ENCODE assay signal across 1 cellular context in the genomic region with DNA sequence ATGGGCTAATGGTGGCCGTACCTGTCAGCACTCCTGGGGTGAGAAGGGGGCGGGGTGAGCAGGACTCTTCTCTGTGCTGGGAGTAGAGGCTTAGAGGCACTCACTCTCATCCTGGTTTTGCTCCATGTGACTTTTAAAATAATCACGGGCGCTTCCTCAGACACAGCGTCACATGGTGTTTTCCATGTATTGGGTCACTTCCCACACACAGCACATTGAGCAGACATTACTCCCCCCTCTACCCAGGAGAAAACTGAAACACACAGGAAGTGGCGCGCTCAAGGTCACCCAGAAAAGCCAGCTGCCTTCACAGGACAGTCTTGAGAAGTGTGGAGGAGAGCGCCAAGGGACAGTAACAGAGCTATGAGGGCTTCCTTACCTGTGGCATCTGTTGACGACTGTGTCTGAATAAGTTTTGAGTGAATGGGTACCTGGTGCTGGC.
TF ChIP-seq lines count a peak whose summit lies in the region.

No MANE protein-coding gene starts in this region.

TF ChIP-seq in HepG2, 621 proteins besides CTCF, POLR2A, EP300 and RAD21 (continued from another document and continues in another):
- TF ChIP-seq ZNF317 (CRISPR knock-in tag; IDR thresholded peaks at IDR 0.05) (0 out of 2 replicates have a peak, but pooled peaks have one; percentile 26), ZNF879 (CRISPR knock-in tag; IDR thresholded peaks at IDR 0.05) (no peak), ZFAT (CRISPR knock-in tag; conservative IDR thresholded peaks at IDR 0.05) (no peak), STAG1 (CRISPR knock-in tag; IDR thresholded peaks at IDR 0.05) (no peak), ZNF546 (CRISPR knock-in tag; conservative IDR thresholded peaks at IDR 0.05) (no peak), THAP11 (CRISPR knock-in tag; IDR thresholded peaks at IDR 0.05) (peak; percentile 27; the same call in 1 of the 2 replicates), ZMYM3 (CRISPR knock-in tag; IDR thresholded peaks at IDR 0.05) (no peak), HIVEP1 (CRISPR knock-in tag; IDR thresholded peaks at IDR 0.05) (no peak), HOXA3 (CRISPR knock-in tag; IDR thresholded peaks at IDR 0.05) (peak; percentile 67), ZBTB20 (CRISPR knock-in tag; IDR thresholded peaks at IDR 0.05; ENCODE audit: borderline replicate concordance, low read depth) (no peak), ZNF839 (CRISPR knock-in tag; IDR thresholded peaks at IDR 0.05; ENCODE audit: borderline replicate concordance) (no peak), FIP1L1 (IDR thresholded peaks at IDR 0.05; ENCODE audit: borderline replicate concordance, insufficient read depth, low read depth, low read length) (no peak), SRF (IDR thresholded peaks at IDR 0.05; ENCODE audit: low read depth, low read length) (no peak), TBP (CRISPR knock-in tag; IDR thresholded peaks at IDR 0.05) (no peak), RELA (CRISPR knock-in tag; IDR thresholded peaks at IDR 0.05) (no peak), WIZ (CRISPR knock-in tag; IDR thresholded peaks at IDR 0.05) (no peak), NFE2L1 (CRISPR knock-in tag; IDR thresholded peaks at IDR 0.05; ENCODE audit: borderline replicate concordance) (no peak), ZBTB42 (CRISPR knock-in tag; IDR thresholded peaks at IDR 0.05) (no peak), YEATS2 (CRISPR knock-in tag; IDR thresholded peaks at IDR 0.05; ENCODE audit: borderline replicate concordance) (no peak), RFX3 (CRISPR knock-in tag; IDR thresholded peaks at IDR 0.05) (no peak), FOXK2 (IDR thresholded peaks at IDR 0.05) (no peak), ZSCAN31 (CRISPR knock-in tag; IDR thresholded peaks at IDR 0.05; ENCODE audit: low read depth) (no peak), ZNF124 (CRISPR knock-in tag; IDR thresholded peaks at IDR 0.05) (no peak), ZFY (CRISPR knock-in tag; IDR thresholded peaks at IDR 0.05) (no peak), DPF2 (CRISPR knock-in tag; IDR thresholded peaks at IDR 0.05; ENCODE audit: borderline replicate concordance, low read depth) (no peak), ATAD3A (CRISPR knock-in tag; IDR thresholded peaks at IDR 0.05) (no peak), SETDB1 (CRISPR knock-in tag; IDR thresholded peaks at IDR 0.05; ENCODE audit: borderline replicate concordance) (no peak), ATF1 (CRISPR knock-in tag; IDR thresholded peaks at IDR 0.05) (no peak; the same call in 1 of the 2 replicates)
- TF ChIP-seq, protein P1, sequence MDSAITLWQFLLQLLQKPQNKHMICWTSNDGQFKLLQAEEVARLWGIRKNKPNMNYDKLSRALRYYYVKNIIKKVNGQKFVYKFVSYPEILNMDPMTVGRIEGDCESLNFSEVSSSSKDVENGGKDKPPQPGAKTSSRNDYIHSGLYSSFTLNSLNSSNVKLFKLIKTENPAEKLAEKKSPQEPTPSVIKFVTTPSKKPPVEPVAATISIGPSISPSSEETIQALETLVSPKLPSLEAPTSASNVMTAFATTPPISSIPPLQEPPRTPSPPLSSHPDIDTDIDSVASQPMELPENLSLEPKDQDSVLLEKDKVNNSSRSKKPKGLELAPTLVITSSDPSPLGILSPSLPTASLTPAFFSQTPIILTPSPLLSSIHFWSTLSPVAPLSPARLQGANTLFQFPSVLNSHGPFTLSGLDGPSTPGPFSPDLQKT (CRISPR knock-in tag; IDR thresholded peaks at IDR 0.05; ENCODE audit: borderline replicate concordance): no peak
- TF ChIP-seq, protein P2, sequence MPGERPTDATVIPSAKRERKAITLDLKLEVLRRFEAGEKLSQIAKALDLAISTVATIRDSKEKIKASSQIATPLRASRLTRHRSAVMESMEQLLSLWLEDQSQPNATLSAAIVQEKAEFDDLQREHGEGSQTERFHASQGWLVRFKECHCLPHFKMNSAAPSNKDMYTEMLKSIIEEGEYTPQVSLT (CRISPR knock-in tag; IDR thresholded peaks at IDR 0.05; ENCODE audit: borderline replicate concordance, low read depth): no peak
- TF ChIP-seq, protein P3, sequence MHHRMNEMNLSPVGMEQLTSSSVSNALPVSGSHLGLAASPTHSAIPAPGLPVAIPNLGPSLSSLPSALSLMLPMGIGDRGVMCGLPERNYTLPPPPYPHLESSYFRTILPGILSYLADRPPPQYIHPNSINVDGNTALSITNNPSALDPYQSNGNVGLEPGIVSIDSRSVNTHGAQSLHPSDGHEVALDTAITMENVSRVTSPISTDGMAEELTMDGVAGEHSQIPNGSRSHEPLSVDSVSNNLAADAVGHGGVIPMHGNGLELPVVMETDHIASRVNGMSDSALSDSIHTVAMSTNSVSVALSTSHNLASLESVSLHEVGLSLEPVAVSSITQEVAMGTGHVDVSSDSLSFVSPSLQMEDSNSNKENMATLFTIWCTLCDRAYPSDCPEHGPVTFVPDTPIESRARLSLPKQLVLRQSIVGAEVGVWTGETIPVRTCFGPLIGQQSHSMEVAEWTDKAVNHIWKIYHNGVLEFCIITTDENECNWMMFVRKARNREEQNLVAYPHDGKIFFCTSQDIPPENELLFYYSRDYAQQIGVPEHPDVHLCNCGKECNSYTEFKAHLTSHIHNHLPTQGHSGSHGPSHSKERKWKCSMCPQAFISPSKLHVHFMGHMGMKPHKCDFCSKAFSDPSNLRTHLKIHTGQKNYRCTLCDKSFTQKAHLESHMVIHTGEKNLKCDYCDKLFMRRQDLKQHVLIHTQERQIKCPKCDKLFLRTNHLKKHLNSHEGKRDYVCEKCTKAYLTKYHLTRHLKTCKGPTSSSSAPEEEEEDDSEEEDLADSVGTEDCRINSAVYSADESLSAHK (CRISPR knock-in tag; IDR thresholded peaks at IDR 0.05; ENCODE audit: borderline replicate concordance): no peak
- TF ChIP-seq, protein P4, sequence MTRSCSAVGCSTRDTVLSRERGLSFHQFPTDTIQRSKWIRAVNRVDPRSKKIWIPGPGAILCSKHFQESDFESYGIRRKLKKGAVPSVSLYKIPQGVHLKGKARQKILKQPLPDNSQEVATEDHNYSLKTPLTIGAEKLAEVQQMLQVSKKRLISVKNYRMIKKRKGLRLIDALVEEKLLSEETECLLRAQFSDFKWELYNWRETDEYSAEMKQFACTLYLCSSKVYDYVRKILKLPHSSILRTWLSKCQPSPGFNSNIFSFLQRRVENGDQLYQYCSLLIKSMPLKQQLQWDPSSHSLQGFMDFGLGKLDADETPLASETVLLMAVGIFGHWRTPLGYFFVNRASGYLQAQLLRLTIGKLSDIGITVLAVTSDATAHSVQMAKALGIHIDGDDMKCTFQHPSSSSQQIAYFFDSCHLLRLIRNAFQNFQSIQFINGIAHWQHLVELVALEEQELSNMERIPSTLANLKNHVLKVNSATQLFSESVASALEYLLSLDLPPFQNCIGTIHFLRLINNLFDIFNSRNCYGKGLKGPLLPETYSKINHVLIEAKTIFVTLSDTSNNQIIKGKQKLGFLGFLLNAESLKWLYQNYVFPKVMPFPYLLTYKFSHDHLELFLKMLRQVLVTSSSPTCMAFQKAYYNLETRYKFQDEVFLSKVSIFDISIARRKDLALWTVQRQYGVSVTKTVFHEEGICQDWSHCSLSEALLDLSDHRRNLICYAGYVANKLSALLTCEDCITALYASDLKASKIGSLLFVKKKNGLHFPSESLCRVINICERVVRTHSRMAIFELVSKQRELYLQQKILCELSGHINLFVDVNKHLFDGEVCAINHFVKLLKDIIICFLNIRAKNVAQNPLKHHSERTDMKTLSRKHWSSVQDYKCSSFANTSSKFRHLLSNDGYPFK (CRISPR knock-in tag; IDR thresholded peaks at IDR 0.05; ENCODE audit: borderline replicate concordance): 0 out of 2 replicates have a peak, but pooled peaks have one; percentile 24
- TF ChIP-seq, protein P5, sequence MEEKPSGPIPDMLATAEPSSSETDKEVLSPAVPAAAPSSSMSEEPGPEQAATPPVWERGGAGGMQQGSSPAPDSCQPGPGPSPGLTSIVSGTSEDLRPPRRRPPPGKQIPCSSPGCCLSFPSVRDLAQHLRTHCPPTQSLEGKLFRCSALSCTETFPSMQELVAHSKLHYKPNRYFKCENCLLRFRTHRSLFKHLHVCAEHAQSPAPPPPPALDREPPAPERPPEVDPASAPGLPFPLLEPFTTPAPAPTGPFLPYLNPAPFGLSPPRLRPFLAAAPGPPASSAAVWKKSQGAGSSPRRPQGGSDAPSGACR (CRISPR knock-in tag; IDR thresholded peaks at IDR 0.05): no peak
- TF ChIP-seq, protein P6, sequence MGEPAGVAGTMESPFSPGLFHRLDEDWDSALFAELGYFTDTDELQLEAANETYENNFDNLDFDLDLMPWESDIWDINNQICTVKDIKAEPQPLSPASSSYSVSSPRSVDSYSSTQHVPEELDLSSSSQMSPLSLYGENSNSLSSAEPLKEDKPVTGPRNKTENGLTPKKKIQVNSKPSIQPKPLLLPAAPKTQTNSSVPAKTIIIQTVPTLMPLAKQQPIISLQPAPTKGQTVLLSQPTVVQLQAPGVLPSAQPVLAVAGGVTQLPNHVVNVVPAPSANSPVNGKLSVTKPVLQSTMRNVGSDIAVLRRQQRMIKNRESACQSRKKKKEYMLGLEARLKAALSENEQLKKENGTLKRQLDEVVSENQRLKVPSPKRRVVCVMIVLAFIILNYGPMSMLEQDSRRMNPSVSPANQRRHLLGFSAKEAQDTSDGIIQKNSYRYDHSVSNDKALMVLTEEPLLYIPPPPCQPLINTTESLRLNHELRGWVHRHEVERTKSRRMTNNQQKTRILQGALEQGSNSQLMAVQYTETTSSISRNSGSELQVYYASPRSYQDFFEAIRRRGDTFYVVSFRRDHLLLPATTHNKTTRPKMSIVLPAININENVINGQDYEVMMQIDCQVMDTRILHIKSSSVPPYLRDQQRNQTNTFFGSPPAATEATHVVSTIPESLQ (CRISPR knock-in tag; conservative IDR thresholded peaks at IDR 0.05): no peak
- TF ChIP-seq, protein P7, sequence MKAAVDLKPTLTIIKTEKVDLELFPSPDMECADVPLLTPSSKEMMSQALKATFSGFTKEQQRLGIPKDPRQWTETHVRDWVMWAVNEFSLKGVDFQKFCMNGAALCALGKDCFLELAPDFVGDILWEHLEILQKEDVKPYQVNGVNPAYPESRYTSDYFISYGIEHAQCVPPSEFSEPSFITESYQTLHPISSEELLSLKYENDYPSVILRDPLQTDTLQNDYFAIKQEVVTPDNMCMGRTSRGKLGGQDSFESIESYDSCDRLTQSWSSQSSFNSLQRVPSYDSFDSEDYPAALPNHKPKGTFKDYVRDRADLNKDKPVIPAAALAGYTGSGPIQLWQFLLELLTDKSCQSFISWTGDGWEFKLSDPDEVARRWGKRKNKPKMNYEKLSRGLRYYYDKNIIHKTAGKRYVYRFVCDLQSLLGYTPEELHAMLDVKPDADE (CRISPR knock-in tag; IDR thresholded peaks at IDR 0.05): no peak
- TF ChIP-seq, protein P8, sequence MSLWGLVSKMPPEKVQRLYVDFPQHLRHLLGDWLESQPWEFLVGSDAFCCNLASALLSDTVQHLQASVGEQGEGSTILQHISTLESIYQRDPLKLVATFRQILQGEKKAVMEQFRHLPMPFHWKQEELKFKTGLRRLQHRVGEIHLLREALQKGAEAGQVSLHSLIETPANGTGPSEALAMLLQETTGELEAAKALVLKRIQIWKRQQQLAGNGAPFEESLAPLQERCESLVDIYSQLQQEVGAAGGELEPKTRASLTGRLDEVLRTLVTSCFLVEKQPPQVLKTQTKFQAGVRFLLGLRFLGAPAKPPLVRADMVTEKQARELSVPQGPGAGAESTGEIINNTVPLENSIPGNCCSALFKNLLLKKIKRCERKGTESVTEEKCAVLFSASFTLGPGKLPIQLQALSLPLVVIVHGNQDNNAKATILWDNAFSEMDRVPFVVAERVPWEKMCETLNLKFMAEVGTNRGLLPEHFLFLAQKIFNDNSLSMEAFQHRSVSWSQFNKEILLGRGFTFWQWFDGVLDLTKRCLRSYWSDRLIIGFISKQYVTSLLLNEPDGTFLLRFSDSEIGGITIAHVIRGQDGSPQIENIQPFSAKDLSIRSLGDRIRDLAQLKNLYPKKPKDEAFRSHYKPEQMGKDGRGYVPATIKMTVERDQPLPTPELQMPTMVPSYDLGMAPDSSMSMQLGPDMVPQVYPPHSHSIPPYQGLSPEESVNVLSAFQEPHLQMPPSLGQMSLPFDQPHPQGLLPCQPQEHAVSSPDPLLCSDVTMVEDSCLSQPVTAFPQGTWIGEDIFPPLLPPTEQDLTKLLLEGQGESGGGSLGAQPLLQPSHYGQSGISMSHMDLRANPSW (CRISPR knock-in tag; IDR thresholded peaks at IDR 0.05; ENCODE audit: borderline replicate concordance): no peak
- TF ChIP-seq, protein P9, sequence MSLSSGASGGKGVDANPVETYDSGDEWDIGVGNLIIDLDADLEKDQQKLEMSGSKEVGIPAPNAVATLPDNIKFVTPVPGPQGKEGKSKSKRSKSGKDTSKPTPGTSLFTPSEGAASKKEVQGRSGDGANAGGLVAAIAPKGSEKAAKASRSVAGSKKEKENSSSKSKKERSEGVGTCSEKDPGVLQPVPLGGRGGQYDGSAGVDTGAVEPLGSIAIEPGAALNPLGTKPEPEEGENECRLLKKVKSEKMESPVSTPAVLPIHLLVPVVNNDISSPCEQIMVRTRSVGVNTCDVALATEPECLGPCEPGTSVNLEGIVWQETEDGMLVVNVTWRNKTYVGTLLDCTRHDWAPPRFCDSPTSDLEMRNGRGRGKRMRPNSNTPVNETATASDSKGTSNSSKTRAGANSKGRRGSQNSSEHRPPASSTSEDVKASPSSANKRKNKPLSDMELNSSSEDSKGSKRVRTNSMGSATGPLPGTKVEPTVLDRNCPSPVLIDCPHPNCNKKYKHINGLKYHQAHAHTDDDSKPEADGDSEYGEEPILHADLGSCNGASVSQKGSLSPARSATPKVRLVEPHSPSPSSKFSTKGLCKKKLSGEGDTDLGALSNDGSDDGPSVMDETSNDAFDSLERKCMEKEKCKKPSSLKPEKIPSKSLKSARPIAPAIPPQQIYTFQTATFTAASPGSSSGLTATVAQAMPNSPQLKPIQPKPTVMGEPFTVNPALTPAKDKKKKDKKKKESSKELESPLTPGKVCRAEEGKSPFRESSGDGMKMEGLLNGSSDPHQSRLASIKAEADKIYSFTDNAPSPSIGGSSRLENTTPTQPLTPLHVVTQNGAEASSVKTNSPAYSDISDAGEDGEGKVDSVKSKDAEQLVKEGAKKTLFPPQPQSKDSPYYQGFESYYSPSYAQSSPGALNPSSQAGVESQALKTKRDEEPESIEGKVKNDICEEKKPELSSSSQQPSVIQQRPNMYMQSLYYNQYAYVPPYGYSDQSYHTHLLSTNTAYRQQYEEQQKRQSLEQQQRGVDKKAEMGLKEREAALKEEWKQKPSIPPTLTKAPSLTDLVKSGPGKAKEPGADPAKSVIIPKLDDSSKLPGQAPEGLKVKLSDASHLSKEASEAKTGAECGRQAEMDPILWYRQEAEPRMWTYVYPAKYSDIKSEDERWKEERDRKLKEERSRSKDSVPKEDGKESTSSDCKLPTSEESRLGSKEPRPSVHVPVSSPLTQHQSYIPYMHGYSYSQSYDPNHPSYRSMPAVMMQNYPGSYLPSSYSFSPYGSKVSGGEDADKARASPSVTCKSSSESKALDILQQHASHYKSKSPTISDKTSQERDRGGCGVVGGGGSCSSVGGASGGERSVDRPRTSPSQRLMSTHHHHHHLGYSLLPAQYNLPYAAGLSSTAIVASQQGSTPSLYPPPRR (CRISPR knock-in tag; IDR thresholded peaks at IDR 0.05; ENCODE audit: borderline replicate concordance): no peak
